Comparison of ENCODE assay signal across 22 cellular contexts in genomic region chr4:2911868-2912267, GRCh38. TPM values are rescaled to one million over a fixed set of nuclear protein-coding genes. Genes with fewer than 3 reads are reported as not detected.
DNase-seq lines count a peak whose midpoint lies in the region; ATAC-seq, FAIRE-seq and TF ChIP-seq lines count a peak whose summit lies in the region.
"Had no signal": no experiment of that assay in that cellular context is flagged by ENCODE, and none has a peak within 500 bp of the region (broad histone marks: within the 10 kb centered on the region; RNA-seq: fewer than 3 reads in every experiment).

No MANE protein-coding gene starts in this region.

- no peak for TF ChIP-seq RAD21 in HepG2 (CRISPR knock-in tag; IDR thresholded peaks at IDR 0.05)

- TF ChIP-seq POLR2A in HepG2 (IDR thresholded peaks at IDR 0.05; ENCODE audit: insufficient read depth in 1 of 2, low read depth in 2 of 2, low read length in 2 of 2), result no peak

- H2AFZ ChIP-seq in HepG2 (ENCODE audit: low read length) (no peak overlapping the region), osteoblast (ENCODE audit: low read length) (no peak overlapping the region)

- H4K20me1 ChIP-seq in HepG2 (ENCODE audit: insufficient read depth, low read length), result peaks cover 4% of the 10 kb centered on the region; the same call in 1 of the 2 replicates
- peaks cover 8% of the 10 kb centered on the region for H4K20me1 ChIP-seq in osteoblast (ENCODE audit: insufficient read depth, low read length)

- CTCF ChIA-PET in HepG2 (lab: Yijun Ruan, JAX; ENCODE audit: low intra/inter-chr PET ratio, low total read pairs), result no interaction called here

- in situ Hi-C loops in HepG2 (cut with HindIII; ENCODE audit: extremely low pct_ligation_motif_present, low pct_unique_long_range_greater_than_20kb), result no loop called here

- H3K4me1 ChIP-seq in HepG2 (ENCODE audit: insufficient read depth, low read length), result peaks cover 14% of the 10 kb centered on the region
- H3K4me1 ChIP-seq in osteoblast (ENCODE audit: insufficient read depth, low read length), result no peaks in the 10 kb centered on the region
- no peaks in the 10 kb centered on the region for H3K4me1 ChIP-seq in endodermal cell (ENCODE audit: control insufficient read depth, insufficient read depth, low read length)

- H3K27ac ChIP-seq in HepG2 (ENCODE audit: extremely low read length, insufficient read depth, low read length) (no peak overlapping the region), osteoblast (ENCODE audit: low read depth, low read length) (no peak overlapping the region), endodermal cell (ENCODE audit: low read depth, low read length) (no peak overlapping the region)
- H3K27ac ChIP-seq: BLaER1 treated with 17β-estradiol and CSF1 and Interleukin-3, amounts not matched to agents 10 nM and 100 nM had no signal

- H3K4me3 Mint-ChIP-seq in activated T-cell treated with anti-CD3 and anti-CD28 coated beads, Interleukin-2, amount 50 U/mL, for 24 hours, result no peak overlapping the region
- H3K4me3 Mint-ChIP-seq in activated T-helper 1 cell treated with anti-CD3 and anti-CD28 coated beads, Interleukin-12 subunit alpha, Interleukin-12 subunit beta, Interleukin-2, Interleukin-4 antibody, amounts not matched to agents 30 ng/mL and 10 ng/mL and 1 ng/mL, durations not matched to agents 14 hours and 24 hours and 36 hours, result no peak overlapping the region
- H3K4me3 Mint-ChIP-seq in endodermal cell, result no peak overlapping the region
- H3K4me3 Mint-ChIP-seq: B cell; CD8-positive, alpha-beta memory T cell; HFFc6 had no signal

- POLR2A ChIA-PET in HepG2 (lab: Yijun Ruan, JAX), result no interaction called here

- TF ChIP-seq CTCF in HepG2 (CRISPR knock-in tag; IDR thresholded peaks at IDR 0.05) (no peak), osteoblast (IDR thresholded peaks at IDR 0.05; ENCODE audit: extremely low read depth, low read depth, low read length) (no peak), endodermal cell (conservative IDR thresholded peaks at IDR 0.05) (no peak)

- no TSS peak for BruUV-seq in HepG2 (replicated peaks; lab: Mats Ljungman, UMichigan)

- no peak for ATAC-seq in HepG2
- ATAC-seq: GM12878, HCT116 had no signal

- H3K4me3 ChIP-seq in HepG2 (replicated peaks in 1 of 3; ENCODE audit: insufficient read depth in 1 of 3, low read depth in 2 of 3, low read length in 3 of 3) (no peak overlapping the region), osteoblast (ENCODE audit: insufficient read depth, low read length) (no peak overlapping the region), endodermal cell (ENCODE audit: low read length) (no peak overlapping the region)
- H3K4me3 ChIP-seq: BLaER1 treated with 17β-estradiol and CSF1 and Interleukin-3, amounts not matched to agents 10 nM and 100 nM; GM12878 had no signal

- H3K36me3 ChIP-seq in HepG2 (replicated peaks in 1 of 2; ENCODE audit: control insufficient read depth in 1 of 2, insufficient read depth in 2 of 2, low read length in 2 of 2) (peaks cover 21 to 66% of the 10 kb centered on the region in 2 experiments), osteoblast (ENCODE audit: insufficient read depth, low read length) (peaks cover 85% of the 10 kb centered on the region), endodermal cell (ENCODE audit: control insufficient read depth, insufficient read depth, low read length) (peaks cover 91% of the 10 kb centered on the region)

- H3K27me3 ChIP-seq in HepG2 (ENCODE audit: control insufficient read depth in 1 of 2, insufficient read depth in 2 of 2, low read length in 2 of 2) (no peaks in the 10 kb centered on the region), osteoblast (ENCODE audit: insufficient read depth, low read length) (no peaks in the 10 kb centered on the region), endodermal cell (ENCODE audit: control insufficient read depth, insufficient read depth, low read length, poor library complexity, severe bottlenecking) (no peaks in the 10 kb centered on the region)
- H3K27me3 ChIP-seq: BLaER1 treated with 17β-estradiol and CSF1 and Interleukin-3, amounts not matched to agents 10 nM and 100 nM had no signal

- no peaks in the 10 kb centered on the region for H3K9me3 ChIP-seq in HepG2 (ENCODE audit: low read length)
- H3K9me3 ChIP-seq in osteoblast (ENCODE audit: low read depth, low read length), result no peaks in the 10 kb centered on the region
- peaks cover 5% of the 10 kb centered on the region for H3K9me3 ChIP-seq in endodermal cell (ENCODE audit: control insufficient read depth, low read length)

- H3K9ac ChIP-seq in HepG2 (ENCODE audit: insufficient read depth, low read depth, low read length), result no peak overlapping the region
- H3K9ac ChIP-seq in endodermal cell (ENCODE audit: extremely low read depth, low read length, poor library complexity, severe bottlenecking), result no peak overlapping the region
- H3K9ac ChIP-seq: BLaER1 treated with 17β-estradiol and CSF1 and Interleukin-3, amounts not matched to agents 10 nM and 100 nM had no signal

- intact Hi-C loops in activated T-helper 1 cell treated with anti-CD3 and anti-CD28 coated beads, Interleukin-12 subunit alpha, Interleukin-12 subunit beta, Interleukin-2, Interleukin-4 antibody, amounts not matched to agents 30 ng/mL and 10 ng/mL and 1 ng/mL, durations not matched to agents 14 hours and 24 hours and 36 hours (cut with micrococcal nuclease), result no loop called here
- intact Hi-C loops in HepG2 (cut with micrococcal nuclease; ENCODE audit: unreplicated experiment), result no loop called here

- H3K27me3 Mint-ChIP-seq in activated T-cell treated with anti-CD3 and anti-CD28 coated beads, Interleukin-2, amount 50 U/mL, for 24 hours, result no peaks in the 10 kb centered on the region
- H3K27me3 Mint-ChIP-seq in activated T-helper 1 cell treated with anti-CD3 and anti-CD28 coated beads, Interleukin-12 subunit alpha, Interleukin-12 subunit beta, Interleukin-2, Interleukin-4 antibody, amounts not matched to agents 30 ng/mL and 10 ng/mL and 1 ng/mL, durations not matched to agents 14 hours and 24 hours and 36 hours (ENCODE audit: insufficient read depth), result no peaks in the 10 kb centered on the region
- no peaks in the 10 kb centered on the region for H3K27me3 Mint-ChIP-seq in endodermal cell (ENCODE audit: insufficient read depth)
- H3K27me3 Mint-ChIP-seq: B cell had no signal

- peaks cover 92% of the 10 kb centered on the region for H3K36me3 Mint-ChIP-seq in activated T-cell treated with anti-CD3 and anti-CD28 coated beads, Interleukin-2, amount 50 U/mL, for 24 hours (ENCODE audit: low read depth)
- H3K36me3 Mint-ChIP-seq in activated T-helper 1 cell treated with anti-CD3 and anti-CD28 coated beads, Interleukin-12 subunit alpha, Interleukin-12 subunit beta, Interleukin-2, Interleukin-4 antibody, amounts not matched to agents 30 ng/mL and 10 ng/mL and 1 ng/mL, durations not matched to agents 14 hours and 24 hours and 36 hours (ENCODE audit: low read depth), result peaks cover 52% of the 10 kb centered on the region
- H3K36me3 Mint-ChIP-seq in endodermal cell (ENCODE audit: low read depth), result peaks cover 92% of the 10 kb centered on the region

- peaks cover 17% of the 10 kb centered on the region for H3K4me1 Mint-ChIP-seq in activated T-cell treated with anti-CD3 and anti-CD28 coated beads, Interleukin-2, amount 50 U/mL, for 24 hours (ENCODE audit: low read depth)
- peaks cover 8% of the 10 kb centered on the region for H3K4me1 Mint-ChIP-seq in activated T-helper 1 cell treated with anti-CD3 and anti-CD28 coated beads, Interleukin-12 subunit alpha, Interleukin-12 subunit beta, Interleukin-2, Interleukin-4 antibody, amounts not matched to agents 30 ng/mL and 10 ng/mL and 1 ng/mL, durations not matched to agents 14 hours and 24 hours and 36 hours (ENCODE audit: low read depth)
- no peaks in the 10 kb centered on the region for H3K4me1 Mint-ChIP-seq in endodermal cell

- FAIRE-seq in HepG2 (lab: Jason Lieb, UNC), result no peak
- FAIRE-seq: GM12878, GM18507, HTR-8/SVneo had no signal

- H3K27ac Mint-ChIP-seq in activated T-cell treated with anti-CD3 and anti-CD28 coated beads, Interleukin-2, amount 50 U/mL, for 24 hours, result peak overlapping the region; percentile 41
- peak overlapping the region; percentile 58 for H3K27ac Mint-ChIP-seq in activated T-helper 1 cell treated with anti-CD3 and anti-CD28 coated beads, Interleukin-12 subunit alpha, Interleukin-12 subunit beta, Interleukin-2, Interleukin-4 antibody, amounts not matched to agents 30 ng/mL and 10 ng/mL and 1 ng/mL, durations not matched to agents 14 hours and 24 hours and 36 hours
- no peak overlapping the region for H3K27ac Mint-ChIP-seq in endodermal cell
- H3K27ac Mint-ChIP-seq: B cell, HFFc6 had no signal

- H3K9me3 Mint-ChIP-seq in activated T-cell treated with anti-CD3 and anti-CD28 coated beads, Interleukin-2, amount 50 U/mL, for 24 hours, result no peaks in the 10 kb centered on the region
- no peaks in the 10 kb centered on the region for H3K9me3 Mint-ChIP-seq in activated T-helper 1 cell treated with anti-CD3 and anti-CD28 coated beads, Interleukin-12 subunit alpha, Interleukin-12 subunit beta, Interleukin-2, Interleukin-4 antibody, amounts not matched to agents 30 ng/mL and 10 ng/mL and 1 ng/mL, durations not matched to agents 14 hours and 24 hours and 36 hours
- peaks cover 7% of the 10 kb centered on the region for H3K9me3 Mint-ChIP-seq in endodermal cell
- H3K9me3 Mint-ChIP-seq: CD8-positive, alpha-beta memory T cell; HFFc6 had no signal

- H3K79me2 ChIP-seq in HepG2 (ENCODE audit: insufficient read depth, low read length), result no peaks in the 10 kb centered on the region
- peaks cover 14% of the 10 kb centered on the region for H3K79me2 ChIP-seq in osteoblast (ENCODE audit: insufficient read depth, low read length)

- H3K4me2 ChIP-seq in HepG2 (ENCODE audit: low read depth, low read length) (no peak overlapping the region), osteoblast (ENCODE audit: insufficient read depth, low read length) (no peak overlapping the region)
- H3K4me2 ChIP-seq: BLaER1 treated with 17β-estradiol and CSF1 and Interleukin-3, amounts not matched to agents 10 nM and 100 nM had no signal

- TF ChIP-seq EP300 in HepG2 (IDR thresholded peaks at IDR 0.05; ENCODE audit: low read depth in 2 of 2, low read length in 2 of 2) (no peak), HepG2 (CRISPR knock-in tag; IDR thresholded peaks at IDR 0.05; ENCODE audit: borderline replicate concordance) (no peak)

- DNase-seq in activated T-cell treated with anti-CD3 and anti-CD28 coated beads, Interleukin-2, amount 50 U/mL, for 24 hours, result peak; percentile 22
- no peak for DNase-seq in activated T-cell treated with anti-CD3 and anti-CD28 coated beads, Interleukin-2, amount 50 U/mL, for 1 hour
- no peak for DNase-seq in activated T-helper 1 cell treated with anti-CD3 and anti-CD28 coated beads, Interleukin-12 subunit alpha, Interleukin-12 subunit beta, Interleukin-2, Interleukin-4 antibody, amounts not matched to agents 30 ng/mL and 10 ng/mL and 1 ng/mL, durations not matched to agents 14 hours and 24 hours and 36 hours (ENCODE audit: low spot score)
- DNase-seq in HepG2 (ENCODE audit: low spot score), result no peak
- peak; percentile 41 for DNase-seq in osteoblast (ENCODE audit: insufficient read length, low spot score, missing footprints)
- no peak for DNase-seq in endodermal cell
- no peak for DNase-seq in RPMI8226
- DNase-seq: CD8-positive, alpha-beta memory T cell; COR-L47; DMS 273 treated with DMSO at 0.1 percent for 48 hours; DMS53; DND-41; EL; GOT3; H7; HFFc6 had no signal

- WGBS in HepG2 (ENCODE audit: low lambda C conversion rate), result 83% methylated on average over 2 of the region's 3 CpGs
- 88 to 92% methylated on average over 2 to 3 of the region's 3 CpGs for WGBS in endodermal cell (ENCODE audit: insufficient coverage in 1 of 2, insufficient read length in 1 of 2), 2 experiments

RNA-seq across cellular contexts. Expression of gene NOP14, which starts 51.3 kb away (rescaled TPM):
- total RNA-seq in activated T-helper 1 cell treated with anti-CD3 and anti-CD28 coated beads, Interleukin-12 subunit alpha, Interleukin-12 subunit beta, Interleukin-2, Interleukin-4 antibody, amounts not matched to agents 30 ng/mL and 10 ng/mL and 1 ng/mL, durations not matched to agents 14 hours and 24 hours and 36 hours, result 140 and 142 TPM in 2 replicates
- 47.9 and 63.4 TPM in 2 replicates for total RNA-seq in HepG2 (2016; rRNA removed; fragmentation: Illumina TruSeq; extraction: Trizol)
- 11.5 and 13.9 TPM in 2 replicates for total RNA-seq in HepG2 (2016; cell fraction: cytosol; rRNA removed; fragmentation: Illumina TruSeq; extraction: Trizol; ENCODE audit: low read depth)
- 48.3 and 54.0 TPM in 2 replicates for total RNA-seq in HepG2 (2016; cell fraction: insoluble cytoplasmic fraction; rRNA removed; fragmentation: Illumina TruSeq; extraction: Trizol)
- 23.0 and 27.1 TPM in 2 replicates for total RNA-seq in HepG2 (2016; cell fraction: membrane; rRNA removed; fragmentation: Illumina TruSeq; extraction: Trizol)
- total RNA-seq in HepG2 (2016; cell fraction: nucleus; rRNA removed; fragmentation: Illumina TruSeq; extraction: Trizol), result 25.4 and 26.5 TPM in 2 replicates
- polyA plus RNA-seq in HepG2 (2011; rRNA removed), result 6.8 and 6.9 TPM in 2 replicates
- polyA plus RNA-seq in HepG2 (2011; cell fraction: cytosol; rRNA removed), result 4.8 and 5.2 TPM in 2 replicates
- 8.6 and 9.1 TPM in 2 replicates for polyA plus RNA-seq in HepG2 (2011; cell fraction: nucleus; rRNA removed)
- 23.7 and 25.5 TPM in 2 replicates for polyA plus RNA-seq in HepG2 (2012)
- 5.0 and 6.7 TPM in 2 replicates for polyA plus RNA-seq in HepG2 (2016; cell fraction: cytosol; fragmentation: Illumina TruSeq; extraction: Trizol; ENCODE audit: low read depth)
- 48.2 and 58.0 TPM in 2 replicates for polyA plus RNA-seq in HepG2 (2016; cell fraction: insoluble cytoplasmic fraction; fragmentation: Illumina TruSeq; extraction: Trizol; ENCODE audit: low read depth)
- 12.7 and 14.5 TPM in 2 replicates for polyA plus RNA-seq in HepG2 (2016; cell fraction: membrane; fragmentation: Illumina TruSeq; extraction: Trizol; ENCODE audit: low read depth)
- polyA plus RNA-seq in HepG2 (2016; cell fraction: nucleus; fragmentation: Illumina TruSeq; extraction: Trizol; ENCODE audit: insufficient read depth, low read depth), result 36.4 and 41.5 TPM in 2 replicates
- 7.1 and 9.6 TPM in 2 replicates for polyA minus RNA-seq in HepG2 (2011; rRNA and poly(A)+ RNA removed; ENCODE audit: low replicate concordance)
- polyA minus RNA-seq in HepG2 (2011; cell fraction: cytosol; rRNA and poly(A)+ RNA removed), result 10.4 and 14.8 TPM in 2 replicates
- 10.0 and 12.2 TPM in 2 replicates for polyA minus RNA-seq in HepG2 (2011; cell fraction: nucleus; rRNA and poly(A)+ RNA removed)
- 24.2 and 30.0 TPM in 2 replicates for total RNA-seq in osteoblast
- total RNA-seq in endodermal cell, result 10 to 100 TPM; 23.0 to 31.9 TPM
- 20.5 TPM for polyA plus RNA-seq in endodermal cell (2013, experiment 1 of 2)
- polyA plus RNA-seq in endodermal cell (2013, experiment 2 of 2), result 18.2 TPM

RNA-seq across cellular contexts. Expression of gene GRK4, which starts 51.5 kb away (rescaled TPM):
- 4.4 and 4.5 TPM in 2 replicates for total RNA-seq in activated T-helper 1 cell treated with anti-CD3 and anti-CD28 coated beads, Interleukin-12 subunit alpha, Interleukin-12 subunit beta, Interleukin-2, Interleukin-4 antibody, amounts not matched to agents 30 ng/mL and 10 ng/mL and 1 ng/mL, durations not matched to agents 14 hours and 24 hours and 36 hours
- total RNA-seq in HepG2 (2016; rRNA removed; fragmentation: Illumina TruSeq; extraction: Trizol) (2.0 and 2.5 TPM in 2 replicates), osteoblast (7.4 and 7.6 TPM in 2 replicates), endodermal cell (1 to 10 TPM; 2.8 to 4.2 TPM)
- total RNA-seq in HepG2 (2016; cell fraction: cytosol; rRNA removed; fragmentation: Illumina TruSeq; extraction: Trizol; ENCODE audit: low read depth), result 1.9 and 2.1 TPM in 2 replicates
- 2.5 and 3.1 TPM in 2 replicates for total RNA-seq in HepG2 (2016; cell fraction: insoluble cytoplasmic fraction; rRNA removed; fragmentation: Illumina TruSeq; extraction: Trizol)
- 4.7 and 4.9 TPM in 2 replicates for total RNA-seq in HepG2 (2016; cell fraction: membrane; rRNA removed; fragmentation: Illumina TruSeq; extraction: Trizol)
- total RNA-seq in HepG2 (2016; cell fraction: nucleus; rRNA removed; fragmentation: Illumina TruSeq; extraction: Trizol), result 1.2 and 1.4 TPM in 2 replicates
- 1.6 and 1.8 TPM in 2 replicates for polyA plus RNA-seq in HepG2 (2011; rRNA removed)
- 1.2 TPM in 2 replicates for polyA plus RNA-seq in HepG2 (2011; cell fraction: cytosol; rRNA removed)
- 1.2 and 1.3 TPM in 2 replicates for polyA plus RNA-seq in HepG2 (2011; cell fraction: nucleus; rRNA removed)
- polyA plus RNA-seq in HepG2 (2012), result 1.5 and 1.7 TPM in 2 replicates
- 2.8 TPM in 2 replicates for polyA plus RNA-seq in HepG2 (2016; cell fraction: cytosol; fragmentation: Illumina TruSeq; extraction: Trizol; ENCODE audit: low read depth)
- 3.0 TPM in 2 replicates for polyA plus RNA-seq in HepG2 (2016; cell fraction: insoluble cytoplasmic fraction; fragmentation: Illumina TruSeq; extraction: Trizol; ENCODE audit: low read depth)
- 4.7 TPM in 2 replicates for polyA plus RNA-seq in HepG2 (2016; cell fraction: membrane; fragmentation: Illumina TruSeq; extraction: Trizol; ENCODE audit: low read depth)
- 2.1 and 2.8 TPM in 2 replicates for polyA plus RNA-seq in HepG2 (2016; cell fraction: nucleus; fragmentation: Illumina TruSeq; extraction: Trizol; ENCODE audit: insufficient read depth, low read depth)
- polyA minus RNA-seq in HepG2 (2011; rRNA and poly(A)+ RNA removed; ENCODE audit: low replicate concordance), result 2.6 and 2.7 TPM in 2 replicates
- polyA minus RNA-seq in HepG2 (2011; cell fraction: cytosol; rRNA and poly(A)+ RNA removed), result 0.88 and 1.4 TPM in 2 replicates
- polyA minus RNA-seq in HepG2 (2011; cell fraction: nucleus; rRNA and poly(A)+ RNA removed), result 1.4 and 3.2 TPM in 2 replicates
- 3.5 TPM for polyA plus RNA-seq in endodermal cell (2013, experiment 1 of 2)
- 4.0 TPM for polyA plus RNA-seq in endodermal cell (2013, experiment 2 of 2)

Comparison
In these comparisons a context has a peak if more than half of its experiments do, and no peak if none do; other contexts are left out.
1. DNase-seq: peak in activated T-cell treated with anti-CD3 and anti-CD28 coated beads, Interleukin-2, amount 50 U/mL, for 24 hours (single experiment) and osteoblast (single experiment); none in activated T-cell treated with anti-CD3 and anti-CD28 coated beads, Interleukin-2, amount 50 U/mL, for 1 hour (single experiment), activated T-helper 1 cell treated with anti-CD3 and anti-CD28 coated beads, Interleukin-12 subunit alpha, Interleukin-12 subunit beta, Interleukin-2, Interleukin-4 antibody, amounts not matched to agents 30 ng/mL and 10 ng/mL and 1 ng/mL, durations not matched to agents 14 hours and 24 hours and 36 hours (single experiment), HepG2 (single experiment), endodermal cell (single experiment) and RPMI8226 (single experiment).